Comparison of ENCODE assay signal across 23 cellular contexts in the genomic region with DNA sequence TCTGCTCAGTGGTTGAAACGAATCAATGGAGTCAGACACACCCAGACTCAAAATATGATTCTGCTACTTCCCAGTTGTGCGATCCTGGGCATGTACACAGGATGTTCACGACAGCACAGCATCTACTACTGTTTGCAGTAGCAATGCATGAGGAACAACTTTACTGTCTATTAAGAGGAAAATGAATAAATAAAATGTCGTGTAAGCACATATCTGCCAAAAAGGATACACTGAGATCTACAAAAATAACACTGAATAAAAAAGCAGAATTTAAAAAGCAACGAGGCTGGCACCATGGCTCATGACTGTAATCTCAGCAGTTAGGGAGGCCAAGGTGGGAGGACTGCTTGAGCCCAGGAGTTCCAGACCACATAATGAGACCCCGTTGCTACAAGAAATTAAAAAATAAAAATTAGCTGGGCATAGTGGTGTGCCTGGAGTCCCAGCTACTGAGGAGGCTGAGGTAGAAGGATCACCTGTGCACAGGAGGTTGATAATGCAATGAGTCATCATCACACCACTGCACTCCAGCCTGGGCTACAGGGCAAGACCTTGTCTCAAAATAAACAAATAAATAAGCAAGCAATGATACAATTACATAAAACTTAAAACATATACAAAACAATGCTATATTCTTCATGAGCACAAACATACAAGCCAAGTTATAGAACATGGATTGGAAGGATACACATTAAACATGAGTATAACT.
"Had no signal": no experiment of that assay in that cellular context is flagged by ENCODE, and none has a peak within 500 bp of the region (broad histone marks: within the 10 kb centered on the region; RNA-seq: fewer than 3 reads in every experiment).

No MANE protein-coding gene starts in this region.

- H3K27ac Mint-ChIP-seq: activated T-helper 2 cell treated with anti-CD3 and anti-CD28 coated beads, Interferon-gamma antibody, Interleukin-2, Interleukin-4, amounts not matched to agents 10 μg/mL and 5 μg/mL and 100 μg/mL, durations not matched to agents 14 hours and 24 hours and 36 hours; dendritic cell treated with granulocyte-macrophage colony-stimulating factor and Interleukin-4, amounts not matched to agents 40 ng/mL and 50 ng/mL, for 4 days; stimulated activated naive CD8-positive, alpha-beta T cell treated with anti-CD3 and anti-CD28 coated beads, Interleukin-15, amount 100 ng/mL, for 72 hours had no signal

- H3K4me3 Mint-ChIP-seq: dendritic cell treated with granulocyte-macrophage colony-stimulating factor and Interleukin-4, amounts not matched to agents 40 ng/mL and 50 ng/mL, for 4 days; immature natural killer cell; naive thymus-derived CD8-positive, alpha-beta T cell; stimulated activated naive CD8-positive, alpha-beta T cell treated with anti-CD3 and anti-CD28 coated beads, Interleukin-15, amount 100 ng/mL, for 72 hours had no signal

- ATAC-seq: left ventricle myocardium superior; naive thymus-derived CD8-positive, alpha-beta T cell; stimulated activated naive CD8-positive, alpha-beta T cell treated with anti-CD3 and anti-CD28 coated beads, Interleukin-15, amount 100 ng/mL, for 72 hours had no signal

- DNase-seq: activated CD4-positive, alpha-beta T cell treated with anti-CD3 and anti-CD28 coated beads for 1 hour; activated CD4-positive, alpha-beta T cell treated with anti-CD3 and anti-CD28 coated beads, Interleukin-2, amount 50 U/mL, for 4 hours; activated naive CD4-positive, alpha-beta T cell treated with Interleukin-2 at 50 U/mL for 16 hours; effector CD8-positive, alpha-beta T cell; immature natural killer cell; kidney glomerular epithelial cell; left ventricle myocardium superior; naive thymus-derived CD8-positive, alpha-beta T cell; pancreas; right lobe of liver; stimulated activated CD4-positive, alpha-beta T cell treated with anti-CD3 and anti-CD28 coated beads, Interleukin-4, amount 100 ng/mL, for 1 hour; stimulated activated naive CD8-positive, alpha-beta T cell treated with anti-CD3 and anti-CD28 coated beads, Interleukin-15, amount 100 ng/mL, for 72 hours; T-helper 1 cell; T1000; transverse colon; uterus had no signal

- H3K27me3 ChIP-seq: ascending aorta, breast epithelium, esophagus muscularis mucosa, pancreas, right lobe of liver, suprapubic skin, transverse colon, uterus had no signal

- H3K27me3 Mint-ChIP-seq: dendritic cell treated with granulocyte-macrophage colony-stimulating factor and Interleukin-4, amounts not matched to agents 40 ng/mL and 50 ng/mL, for 4 days; naive thymus-derived CD8-positive, alpha-beta T cell; stimulated activated naive CD8-positive, alpha-beta T cell treated with anti-CD3 and anti-CD28 coated beads, Interleukin-15, amount 100 ng/mL, for 72 hours had no signal

- FAIRE-seq: endothelial cell of umbilical vein, pancreas had no signal

- H3K27ac ChIP-seq: breast epithelium, esophagus muscularis mucosa, pancreas, right lobe of liver, suprapubic skin, transverse colon, uterus had no signal

- H3K4me1 ChIP-seq: breast epithelium, pancreas, right lobe of liver, suprapubic skin, transverse colon, uterus had no signal

- H3K9me3 Mint-ChIP-seq: activated T-helper 2 cell treated with anti-CD3 and anti-CD28 coated beads, Interferon-gamma antibody, Interleukin-2, Interleukin-4, amounts not matched to agents 10 μg/mL and 5 μg/mL and 100 μg/mL, durations not matched to agents 14 hours and 24 hours and 36 hours; dendritic cell treated with granulocyte-macrophage colony-stimulating factor and Interleukin-4, amounts not matched to agents 40 ng/mL and 50 ng/mL, for 4 days; immature natural killer cell; naive thymus-derived CD8-positive, alpha-beta T cell; stimulated activated naive CD8-positive, alpha-beta T cell treated with anti-CD3 and anti-CD28 coated beads, Interleukin-15, amount 100 ng/mL, for 72 hours had no signal
